In genomic region chr15:87687176-87687890, GRCh38 we compare ENCODE assay signal across 32 cellular contexts.
"Had no signal": no experiment of that assay in that cellular context is flagged by ENCODE, and none has a peak within 500 bp of the region (broad histone marks: within the 10 kb centered on the region; RNA-seq: fewer than 3 reads in every experiment).

No MANE protein-coding gene starts in this region.

- H3K4me1 ChIP-seq: ascending aorta, breast epithelium, Peyer's patch, SJSA1 had no signal

- H3K4me3 ChIP-seq: ascending aorta, breast epithelium, Peyer's patch, SJSA1 had no signal

- H3K27ac ChIP-seq: ascending aorta, breast epithelium, KMS-11, Peyer's patch, SJSA1, WERI-Rb-1 had no signal

- H3K36me3 ChIP-seq: ascending aorta, breast epithelium, Peyer's patch, SJSA1, WERI-Rb-1 had no signal

- H3K27me3 ChIP-seq: ascending aorta, breast epithelium, Peyer's patch, SJSA1 had no signal

- H3K9ac ChIP-seq: KMS-11 had no signal

- ATAC-seq: activated CD8-positive, alpha-beta T cell treated with anti-CD3 and anti-CD28 coated beads for 36 hours; activated T-cell treated with anti-CD3 and anti-CD28 coated beads, Interleukin-2, amount 50 U/mL, for 72 hours; activated T-helper 17 cell treated with anti-CD3 and anti-CD28 coated beads, Interleukin-2, amount 50 U/mL, for 72 hours; PC-3 had no signal

- H3K9me3 ChIP-seq: Peyer's patch, SJSA1 had no signal

- DNase-seq: activated CD4-positive, alpha-beta T cell treated with anti-CD3 and anti-CD28 coated beads for 1 hour; activated CD4-positive, alpha-beta T cell treated with anti-CD3 and anti-CD28 coated beads for 48 hours; activated CD4-positive, alpha-beta T cell treated with anti-CD3 and anti-CD28 coated beads, Interleukin-2, amount 50 U/mL, for 4 hours; activated CD4-positive, CD25-positive, alpha-beta regulatory T cell; activated CD8-positive, alpha-beta T cell treated with anti-CD3 and anti-CD28 coated beads for 36 hours; activated effector memory CD4-positive, alpha-beta T cell treated with anti-CD3 and anti-CD28 coated beads, Interleukin-2, amount 50 U/mL, for 16 hours; activated naive CD4-positive, alpha-beta T cell; activated naive CD4-positive, alpha-beta T cell treated with anti-CD3 and anti-CD28 coated beads, Interleukin-2, amount 50 U/mL, for 16 hours; activated naive CD8-positive, alpha-beta T cell treated with anti-CD3 and anti-CD28 coated beads for 36 hours; activated T-cell treated with anti-CD3 and anti-CD28 coated beads, Interleukin-2, amount 50 U/mL, for 1 hour; activated T-cell treated with anti-CD3 and anti-CD28 coated beads, Interleukin-2, amount 50 U/mL, for 72 hours; amniotic stem cell; NCI-H1092 treated with DMSO at 0.1 percent for 48 hours; NCI-H146; NCI-H187; NCI-H2029 treated with DMSO at 0.1 percent for 48 hours; NCI-H2107; NCI-H2171; NCI-H510A; NCI-H526; NK-92 treated with Interleukin-12 subunit alpha and Interleukin-12 subunit beta, amount 100 ng/mL, for 24 hours; PC-3; Peyer's patch; RPMI8226; SHP77 treated with DMSO at 0.1 percent for 48 hours; T1000; WERI-Rb-1 had no signal

- H3K4me2 ChIP-seq: KMS-11 had no signal
